Comparison of ENCODE assay signal across 8 cellular contexts in genomic region chr4:1855334-1856070, GRCh38. TPM values are rescaled to one million over a fixed set of nuclear protein-coding genes. Genes with fewer than 3 reads are reported as not detected.
A peak's percentile ranks its signal among the peaks of the same experiment; 100 is the strongest.
DNase-seq lines count a peak whose midpoint lies in the region; ATAC-seq and TF ChIP-seq lines count a peak whose summit lies in the region.

No MANE protein-coding gene starts in this region.

- H3K4me1 Mint-ChIP-seq in CD14-positive monocyte: peaks cover 24% of the 10 kb centered on the region
- peaks cover 37% of the 10 kb centered on the region for H3K4me1 Mint-ChIP-seq in activated T-helper 2 cell treated with anti-CD3 and anti-CD28 coated beads, Interferon-gamma antibody, Interleukin-2, Interleukin-4, amounts not matched to agents 10 μg/mL and 5 μg/mL and 100 μg/mL, durations not matched to agents 14 hours and 24 hours and 36 hours (ENCODE audit: low read depth)

- intact Hi-C loops in CD14-positive monocyte (cut with micrococcal nuclease): loop anchor here (2.0 to 10.0 kb wide), 6 partner anchors 15 to 1109 kb away; partner anchors contain the start of genes GRK4 (in 2 of the 2), NOP14 (in 2 of the 2), NSD2 (in 1 of the 2) and SLBP (in 1 of the 2)
- intact Hi-C loops in activated T-helper 2 cell treated with anti-CD3 and anti-CD28 coated beads, Interferon-gamma antibody, Interleukin-2, Interleukin-4, amounts not matched to agents 10 μg/mL and 5 μg/mL and 100 μg/mL, durations not matched to agents 14 hours and 24 hours and 36 hours (cut with micrococcal nuclease): loop anchor here (1.0 to 2.0 kb wide), 4 partner anchors 15 to 563 kb away; partner anchors contain the start of genes CFAP99, SLBP and ZFYVE28
- intact Hi-C loops in left cardiac atrium (cut with DNase I): loop anchor here in 1 of 2 donors (1.0 kb wide), 1 partner anchor 15 kb away; no protein-coding TSS in a partner anchor
- intact Hi-C loops in sigmoid colon (cut with DNase I): loop anchor here (1.0 to 5.0 kb wide), 3 partner anchors 15 to 143 kb away; partner anchors contain the start of gene SLBP

- H3K9me3 Mint-ChIP-seq in CD14-positive monocyte: no peaks in the 10 kb centered on the region
- no peaks in the 10 kb centered on the region for H3K9me3 Mint-ChIP-seq in activated T-helper 2 cell treated with anti-CD3 and anti-CD28 coated beads, Interferon-gamma antibody, Interleukin-2, Interleukin-4, amounts not matched to agents 10 μg/mL and 5 μg/mL and 100 μg/mL, durations not matched to agents 14 hours and 24 hours and 36 hours

- peaks cover 0 to 38% (median 29%) of the 10 kb centered on the region in 4 donors for H3K4me1 ChIP-seq in sigmoid colon

- TF ChIP-seq CTCF in CD14-positive monocyte (IDR thresholded peaks at IDR 0.05) (no peak), HL-60 (IDR thresholded peaks at IDR 0.05; ENCODE audit: insufficient read depth, low read length) (no peak), sigmoid colon (IDR thresholded peaks at IDR 0.05) (no peak), GM10266 (IDR thresholded peaks at IDR 0.05; ENCODE audit: control insufficient read depth, insufficient read depth, low read depth, missing control alignments) (no peak)

- H3K27ac Mint-ChIP-seq in CD14-positive monocyte: peak overlapping the region in 2 of 7 donors; percentile 14 to 43
- peak overlapping the region; percentile 38 for H3K27ac Mint-ChIP-seq in activated T-helper 2 cell treated with anti-CD3 and anti-CD28 coated beads, Interferon-gamma antibody, Interleukin-2, Interleukin-4, amounts not matched to agents 10 μg/mL and 5 μg/mL and 100 μg/mL, durations not matched to agents 14 hours and 24 hours and 36 hours

- H3K27ac ChIP-seq in HL-60 (replicated peaks) (peak overlapping the region; percentile 68), sigmoid colon (peak overlapping the region; percentile 83 to 87 (median 86))

- peak; percentile 30 for ATAC-seq in GM19467 (IDR thresholded peaks at IDR 0.05; ENCODE audit: unreplicated experiment)
- ATAC-seq in left cardiac atrium: peak; percentile 32 to 36

- H3K27me3 Mint-ChIP-seq in CD14-positive monocyte (ENCODE audit: low read depth in 3 of 3): peaks cover 0 to 6% (median under 1%) of the 10 kb centered on the region in 3 donors
- H3K27me3 Mint-ChIP-seq in activated T-helper 2 cell treated with anti-CD3 and anti-CD28 coated beads, Interferon-gamma antibody, Interleukin-2, Interleukin-4, amounts not matched to agents 10 μg/mL and 5 μg/mL and 100 μg/mL, durations not matched to agents 14 hours and 24 hours and 36 hours (ENCODE audit: low read depth): no peaks in the 10 kb centered on the region

- peak overlapping the region; percentile 73 to 78 for H3K4me3 Mint-ChIP-seq in CD14-positive monocyte
- peak overlapping the region; percentile 86 for H3K4me3 Mint-ChIP-seq in activated T-helper 2 cell treated with anti-CD3 and anti-CD28 coated beads, Interferon-gamma antibody, Interleukin-2, Interleukin-4, amounts not matched to agents 10 μg/mL and 5 μg/mL and 100 μg/mL, durations not matched to agents 14 hours and 24 hours and 36 hours (ENCODE audit: low read depth)

- TF ChIP-seq POLR2A in sigmoid colon (IDR thresholded peaks at IDR 0.05): no peak

- H3K9me3 ChIP-seq in sigmoid colon: no peaks in the 10 kb centered on the region

- H3K4me3 ChIP-seq in HL-60 (replicated peaks; ENCODE audit: insufficient read depth, low read length) (peak overlapping the region; percentile 90), sigmoid colon (peak overlapping the region; percentile 38 to 90 (median 74))

- H3K27me3 ChIP-seq in HL-60 (ENCODE audit: insufficient read depth, poor library complexity, severe bottlenecking) (no peaks in the 10 kb centered on the region), sigmoid colon (no peaks in the 10 kb centered on the region)

- DNase-seq in CD14-positive monocyte (ENCODE audit: low spot score) (no peak), HL-60 (ENCODE audit: low read depth in 1 of 2, low spot score in 1 of 2) (peak in 1 of 2 experiments; percentile 25), left cardiac atrium (peak; percentile 43), sigmoid colon (peak; percentile 73), NCI-H187 treated with DMSO at 0.1 percent for 48 hours (lab: John Stamatoyannopoulos, UW) (no peak), GM10266 (ENCODE audit: extremely low spot score) (no peak)
- DNase-seq in activated T-helper 2 cell treated with anti-CD3 and anti-CD28 coated beads, Interferon-gamma antibody, Interleukin-2, Interleukin-4, amounts not matched to agents 10 μg/mL and 5 μg/mL and 100 μg/mL, durations not matched to agents 14 hours and 24 hours and 36 hours (ENCODE audit: low spot score): no peak

- H3K36me3 Mint-ChIP-seq in CD14-positive monocyte: peaks cover 6 to 20% of the 10 kb centered on the region in 2 donors
- peaks cover 10% of the 10 kb centered on the region for H3K36me3 Mint-ChIP-seq in activated T-helper 2 cell treated with anti-CD3 and anti-CD28 coated beads, Interferon-gamma antibody, Interleukin-2, Interleukin-4, amounts not matched to agents 10 μg/mL and 5 μg/mL and 100 μg/mL, durations not matched to agents 14 hours and 24 hours and 36 hours (ENCODE audit: low read depth)

- WGBS in sigmoid colon, 2 donors: 1% methylated on average over 92 of the region's 92 CpGs

- no peak for TF ChIP-seq EP300 in sigmoid colon (IDR thresholded peaks at IDR 0.05)

- H3K36me3 ChIP-seq in sigmoid colon: no peaks in the 10 kb centered on the region

RNA-seq across cellular contexts. Expression of gene LETM1, which starts 0.5 kb away (rescaled TPM):
- polyA plus RNA-seq in CD14-positive monocyte (1 to 10 TPM; 6.2 to 9.0 TPM), sigmoid colon (10 to 100 TPM; 11.4 to 91.6 (median 36.1) TPM)
- total RNA-seq in activated T-helper 2 cell treated with anti-CD3 and anti-CD28 coated beads, Interferon-gamma antibody, Interleukin-2, Interleukin-4, amounts not matched to agents 10 μg/mL and 5 μg/mL and 100 μg/mL, durations not matched to agents 14 hours and 24 hours and 36 hours: 76.6 and 78.6 TPM in 2 replicates
- total RNA-seq in left cardiac atrium (10 to 100 TPM; 37.2 to 50.5 TPM), sigmoid colon (10 to 100 TPM; 15.0 to 22.4 (median 17.8) TPM)

RNA-seq across cellular contexts. Expression of gene NSD2, which starts 15.7 kb away (rescaled TPM):
- polyA plus RNA-seq in CD14-positive monocyte (1 to 10 TPM; 1.9 to 2.3 TPM), sigmoid colon (10 to 100 TPM in 2 of 3 donors, 1 to 10 TPM in 1; 7.2 to 57.9 (median 22.4) TPM)
- 208 and 214 TPM in 2 replicates for total RNA-seq in activated T-helper 2 cell treated with anti-CD3 and anti-CD28 coated beads, Interferon-gamma antibody, Interleukin-2, Interleukin-4, amounts not matched to agents 10 μg/mL and 5 μg/mL and 100 μg/mL, durations not matched to agents 14 hours and 24 hours and 36 hours
- total RNA-seq in left cardiac atrium (10 to 100 TPM; 30.0 to 38.7 TPM), sigmoid colon (10 to 100 TPM; 33.9 to 56.5 (median 38.0) TPM)

Comparison
In these comparisons a context has a peak if more than half of its experiments do, and no peak if none do; other contexts are left out.
1. DNase-seq: peak in left cardiac atrium (single experiment) and sigmoid colon (single experiment); none in CD14-positive monocyte (single experiment), activated T-helper 2 cell treated with anti-CD3 and anti-CD28 coated beads, Interferon-gamma antibody, Interleukin-2, Interleukin-4, amounts not matched to agents 10 μg/mL and 5 μg/mL and 100 μg/mL, durations not matched to agents 14 hours and 24 hours and 36 hours (single experiment), NCI-H187 treated with DMSO at 0.1 percent for 48 hours (single experiment) and GM10266 (single experiment).